In genomic region chr16:68737730-68738590, GRCh38 we compare ENCODE assay signal across 1 cellular context.
A peak's percentile ranks its signal among the peaks of the same experiment; 100 is the strongest.
TF ChIP-seq lines count a peak whose summit lies in the region.

No MANE protein-coding gene starts in this region.

TF ChIP-seq in HepG2, 621 proteins besides CTCF, POLR2A, EP300 and RAD21 (continued from another document and continues in another):
- TF ChIP-seq FOXO4 (CRISPR knock-in tag; conservative IDR thresholded peaks at IDR 0.05) (0 out of 2 replicates have a peak, but pooled peaks have one; percentile 81), CHD4 (IDR thresholded peaks at IDR 0.05; ENCODE audit: borderline replicate concordance, low read length) (no peak), ZBTB38 (CRISPR knock-in tag; IDR thresholded peaks at IDR 0.05) (peak; percentile 70), THAP11 (CRISPR knock-in tag; IDR thresholded peaks at IDR 0.05) (0 out of 2 replicates have a peak, but pooled peaks have one; percentile 28), ZNF891 (CRISPR knock-in tag; IDR thresholded peaks at IDR 0.05) (0 out of 2 replicates have a peak, but pooled peaks have one; percentile 64), ZNF543 (CRISPR knock-in tag; IDR thresholded peaks at IDR 0.05) (0 out of 2 replicates have a peak, but pooled peaks have one; percentile 15), SP5 (CRISPR knock-in tag; IDR thresholded peaks at IDR 0.05; ENCODE audit: borderline replicate concordance, low read depth) (no peak; the same call in 1 of the 2 replicates), ONECUT2 (CRISPR knock-in tag; IDR thresholded peaks at IDR 0.05) (no peak), HDAC2 (CRISPR knock-in tag; IDR thresholded peaks at IDR 0.05) (peak; percentile 41; the same call in 1 of the 2 replicates), HNRNPK (IDR thresholded peaks at IDR 0.05; ENCODE audit: low read depth, low read length, poor library complexity, severe bottlenecking) (no peak), NFKB2 (CRISPR knock-in tag; IDR thresholded peaks at IDR 0.05; ENCODE audit: borderline replicate concordance) (peak; percentile 69; the same call in 1 of the 2 replicates), CBX5 (CRISPR knock-in tag; IDR thresholded peaks at IDR 0.05; ENCODE audit: borderline replicate concordance) (peak; percentile 49; the same call in 1 of the 2 replicates), SIX4 (CRISPR knock-in tag; IDR thresholded peaks at IDR 0.05) (0 out of 2 replicates have a peak, but pooled peaks have one; percentile 19), ZNF33B (CRISPR knock-in tag; IDR thresholded peaks at IDR 0.05) (peak; percentile 42; the same call in 1 of the 2 replicates), SALL1 (CRISPR knock-in tag; IDR thresholded peaks at IDR 0.05) (peak; percentile 70), ZSCAN12 (CRISPR knock-in tag; IDR thresholded peaks at IDR 0.05) (no peak), KDM5B (CRISPR knock-in tag; IDR thresholded peaks at IDR 0.05; ENCODE audit: borderline replicate concordance) (no peak; the same call in 1 of the 2 replicates), MTA1 (CRISPR knock-in tag; IDR thresholded peaks at IDR 0.05; ENCODE audit: borderline replicate concordance) (peak; percentile 66; the same call in 1 of the 2 replicates), HES4 (CRISPR knock-in tag; IDR thresholded peaks at IDR 0.05; ENCODE audit: borderline replicate concordance) (0 out of 2 replicates have a peak, but pooled peaks have one; percentile 47), ZNF574 (CRISPR knock-in tag; IDR thresholded peaks at IDR 0.05) (peak; percentile 48; the same call in 1 of the 2 replicates), ZNF598 (CRISPR knock-in tag; IDR thresholded peaks at IDR 0.05; ENCODE audit: borderline replicate concordance) (peak; percentile 42; the same call in 1 of the 2 replicates), ZNF292 (CRISPR knock-in tag; IDR thresholded peaks at IDR 0.05; ENCODE audit: borderline replicate concordance, low read depth) (no peak), HIVEP1 (CRISPR knock-in tag; IDR thresholded peaks at IDR 0.05) (0 out of 2 replicates have a peak, but pooled peaks have one; percentile 59), JUND (CRISPR knock-in tag; IDR thresholded peaks at IDR 0.05) (no peak), ZNF7 (CRISPR knock-in tag; IDR thresholded peaks at IDR 0.05) (no peak), ZNF331 (CRISPR knock-in tag; IDR thresholded peaks at IDR 0.05) (0 out of 2 replicates have a peak, but pooled peaks have one; percentile 9), PLRG1 (conservative IDR thresholded peaks at IDR 0.05) (no peak), ZBTB7B (CRISPR knock-in tag; IDR thresholded peaks at IDR 0.05) (peak; percentile 78), NRL (CRISPR knock-in tag; IDR thresholded peaks at IDR 0.05; ENCODE audit: borderline replicate concordance) (peak; percentile 80; the same call in 1 of the 2 replicates), MIER2 (CRISPR knock-in tag; IDR thresholded peaks at IDR 0.05) (0 out of 2 replicates have a peak, but pooled peaks have one; percentile 38), SPEN (CRISPR knock-in tag; IDR thresholded peaks at IDR 0.05; ENCODE audit: low read depth) (peak; percentile 54; the same call in 1 of the 2 replicates), ZFX (CRISPR knock-in tag; IDR thresholded peaks at IDR 0.05; ENCODE audit: low read depth) (peak; percentile 37; the same call in 1 of the 2 replicates), XBP1 (CRISPR knock-in tag; IDR thresholded peaks at IDR 0.05) (no peak), KMT2A (CRISPR knock-in tag; IDR thresholded peaks at IDR 0.05) (no peak), RAD51 (IDR thresholded peaks at IDR 0.05; ENCODE audit: borderline replicate concordance) (no peak), RBFOX2 (IDR thresholded peaks at IDR 0.05; ENCODE audit: low read depth, low read length) (no peak), REXO4 (CRISPR knock-in tag; IDR thresholded peaks at IDR 0.05; ENCODE audit: borderline replicate concordance) (no peak), PLSCR1 (CRISPR knock-in tag; IDR thresholded peaks at IDR 0.05; ENCODE audit: borderline replicate concordance) (no peak), ZNF775 (CRISPR knock-in tag; IDR thresholded peaks at IDR 0.05; ENCODE audit: borderline replicate concordance) (no peak), ZEB1 (IDR thresholded peaks at IDR 0.05; ENCODE audit: insufficient replicate concordance, low read depth) (peak; percentile 87), TFDP1 (CRISPR knock-in tag; IDR thresholded peaks at IDR 0.05; ENCODE audit: borderline replicate concordance) (peak; percentile 45; the same call in 1 of the 2 replicates), ZFP90 (CRISPR knock-in tag; IDR thresholded peaks at IDR 0.05; ENCODE audit: borderline replicate concordance) (peak; percentile 63; the same call in 1 of the 2 replicates)
- TF ChIP-seq, protein P1, sequence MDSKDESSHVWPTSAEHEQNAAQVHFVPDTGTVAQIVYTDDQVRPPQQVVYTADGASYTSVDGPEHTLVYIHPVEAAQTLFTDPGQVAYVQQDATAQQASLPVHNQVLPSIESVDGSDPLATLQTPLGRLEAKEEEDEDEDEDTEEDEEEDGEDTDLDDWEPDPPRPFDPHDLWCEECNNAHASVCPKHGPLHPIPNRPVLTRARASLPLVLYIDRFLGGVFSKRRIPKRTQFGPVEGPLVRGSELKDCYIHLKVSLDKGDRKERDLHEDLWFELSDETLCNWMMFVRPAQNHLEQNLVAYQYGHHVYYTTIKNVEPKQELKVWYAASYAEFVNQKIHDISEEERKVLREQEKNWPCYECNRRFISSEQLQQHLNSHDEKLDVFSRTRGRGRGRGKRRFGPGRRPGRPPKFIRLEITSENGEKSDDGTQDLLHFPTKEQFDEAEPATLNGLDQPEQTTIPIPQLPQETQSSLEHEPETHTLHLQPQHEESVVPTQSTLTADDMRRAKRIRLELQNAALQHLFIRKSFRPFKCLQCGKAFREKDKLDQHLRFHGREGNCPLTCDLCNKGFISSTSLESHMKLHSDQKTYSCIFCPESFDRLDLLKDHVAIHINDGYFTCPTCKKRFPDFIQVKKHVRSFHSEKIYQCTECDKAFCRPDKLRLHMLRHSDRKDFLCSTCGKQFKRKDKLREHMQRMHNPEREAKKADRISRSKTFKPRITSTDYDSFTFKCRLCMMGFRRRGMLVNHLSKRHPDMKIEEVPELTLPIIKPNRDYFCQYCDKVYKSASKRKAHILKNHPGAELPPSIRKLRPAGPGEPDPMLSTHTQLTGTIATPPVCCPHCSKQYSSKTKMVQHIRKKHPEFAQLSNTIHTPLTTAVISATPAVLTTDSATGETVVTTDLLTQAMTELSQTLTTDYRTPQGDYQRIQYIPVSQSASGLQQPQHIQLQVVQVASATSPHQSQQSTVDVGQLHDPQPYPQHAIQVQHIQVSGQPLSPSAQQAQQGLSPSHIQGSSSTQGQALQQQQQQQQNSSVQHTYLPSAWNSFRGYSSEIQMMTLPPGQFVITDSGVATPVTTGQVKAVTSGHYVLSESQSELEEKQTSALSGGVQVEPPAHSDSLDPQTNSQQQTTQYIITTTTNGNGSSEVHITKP (CRISPR knock-in tag; IDR thresholded peaks at IDR 0.05; ENCODE audit: low read depth), result peak; percentile 75; the same call in 1 of the 2 replicates
- TF ChIP-seq, protein P2, sequence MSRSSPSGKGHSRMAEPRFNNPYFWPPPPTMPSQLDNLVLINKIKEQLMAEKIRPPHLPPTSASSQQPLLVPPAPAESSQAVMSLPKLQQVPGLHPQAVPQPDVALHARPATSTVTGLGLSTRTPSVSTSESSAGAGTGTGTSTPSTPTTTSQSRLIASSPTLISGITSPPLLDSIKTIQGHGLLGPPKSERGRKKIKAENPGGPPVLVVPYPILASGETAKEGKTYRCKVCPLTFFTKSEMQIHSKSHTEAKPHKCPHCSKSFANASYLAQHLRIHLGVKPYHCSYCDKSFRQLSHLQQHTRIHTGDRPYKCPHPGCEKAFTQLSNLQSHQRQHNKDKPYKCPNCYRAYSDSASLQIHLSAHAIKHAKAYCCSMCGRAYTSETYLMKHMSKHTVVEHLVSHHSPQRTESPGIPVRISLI (CRISPR knock-in tag; IDR thresholded peaks at IDR 0.05; ENCODE audit: borderline replicate concordance), result no peak
- TF ChIP-seq, protein P3, sequence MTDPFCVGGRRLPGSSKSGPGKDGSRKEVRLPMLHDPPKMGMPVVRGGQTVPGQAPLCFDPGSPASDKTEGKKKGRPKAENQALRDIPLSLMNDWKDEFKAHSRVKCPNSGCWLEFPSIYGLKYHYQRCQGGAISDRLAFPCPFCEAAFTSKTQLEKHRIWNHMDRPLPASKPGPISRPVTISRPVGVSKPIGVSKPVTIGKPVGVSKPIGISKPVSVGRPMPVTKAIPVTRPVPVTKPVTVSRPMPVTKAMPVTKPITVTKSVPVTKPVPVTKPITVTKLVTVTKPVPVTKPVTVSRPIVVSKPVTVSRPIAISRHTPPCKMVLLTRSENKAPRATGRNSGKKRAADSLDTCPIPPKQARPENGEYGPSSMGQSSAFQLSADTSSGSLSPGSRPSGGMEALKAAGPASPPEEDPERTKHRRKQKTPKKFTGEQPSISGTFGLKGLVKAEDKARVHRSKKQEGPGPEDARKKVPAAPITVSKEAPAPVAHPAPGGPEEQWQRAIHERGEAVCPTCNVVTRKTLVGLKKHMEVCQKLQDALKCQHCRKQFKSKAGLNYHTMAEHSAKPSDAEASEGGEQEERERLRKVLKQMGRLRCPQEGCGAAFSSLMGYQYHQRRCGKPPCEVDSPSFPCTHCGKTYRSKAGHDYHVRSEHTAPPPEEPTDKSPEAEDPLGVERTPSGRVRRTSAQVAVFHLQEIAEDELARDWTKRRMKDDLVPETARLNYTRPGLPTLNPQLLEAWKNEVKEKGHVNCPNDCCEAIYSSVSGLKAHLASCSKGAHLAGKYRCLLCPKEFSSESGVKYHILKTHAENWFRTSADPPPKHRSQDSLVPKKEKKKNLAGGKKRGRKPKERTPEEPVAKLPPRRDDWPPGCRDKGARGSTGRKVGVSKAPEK (CRISPR knock-in tag; IDR thresholded peaks at IDR 0.05; ENCODE audit: borderline replicate concordance), result no peak
- TF ChIP-seq, protein P4, sequence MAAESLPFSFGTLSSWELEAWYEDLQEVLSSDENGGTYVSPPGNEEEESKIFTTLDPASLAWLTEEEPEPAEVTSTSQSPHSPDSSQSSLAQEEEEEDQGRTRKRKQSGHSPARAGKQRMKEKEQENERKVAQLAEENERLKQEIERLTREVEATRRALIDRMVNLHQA (CRISPR knock-in tag; IDR thresholded peaks at IDR 0.05), result no peak
- TF ChIP-seq, protein P5, sequence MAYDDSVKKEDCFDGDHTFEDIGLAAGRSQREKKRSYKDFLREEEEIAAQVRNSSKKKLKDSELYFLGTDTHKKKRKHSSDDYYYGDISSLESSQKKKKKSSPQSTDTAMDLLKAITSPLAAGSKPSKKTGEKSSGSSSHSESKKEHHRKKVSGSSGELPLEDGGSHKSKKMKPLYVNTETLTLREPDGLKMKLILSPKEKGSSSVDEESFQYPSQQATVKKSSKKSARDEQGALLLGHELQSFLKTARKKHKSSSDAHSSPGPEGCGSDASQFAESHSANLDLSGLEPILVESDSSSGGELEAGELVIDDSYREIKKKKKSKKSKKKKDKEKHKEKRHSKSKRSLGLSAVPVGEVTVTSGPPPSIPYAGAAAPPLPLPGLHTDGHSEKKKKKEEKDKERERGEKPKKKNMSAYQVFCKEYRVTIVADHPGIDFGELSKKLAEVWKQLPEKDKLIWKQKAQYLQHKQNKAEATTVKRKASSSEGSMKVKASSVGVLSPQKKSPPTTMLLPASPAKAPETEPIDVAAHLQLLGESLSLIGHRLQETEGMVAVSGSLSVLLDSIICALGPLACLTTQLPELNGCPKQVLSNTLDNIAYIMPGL (CRISPR knock-in tag; IDR thresholded peaks at IDR 0.05; ENCODE audit: borderline replicate concordance in 1 of 2, low read depth in 1 of 2), result peak in 1 of 2 experiments; percentile 82; a peak in 2 of 4 replicates
